25 cellular contexts compared by ENCODE assay signal in genomic region chr19:54127688-54128440, GRCh38. TPM values are rescaled to one million over a fixed set of nuclear protein-coding genes. Genes with fewer than 3 reads are reported as not detected.
DNase-seq lines count a peak whose midpoint lies in the region; ATAC-seq and TF ChIP-seq lines count a peak whose summit lies in the region.
"Had no signal": no experiment of that assay in that cellular context is flagged by ENCODE, and none has a peak within 500 bp of the region (broad histone marks: within the 10 kb centered on the region; RNA-seq: fewer than 3 reads in every experiment).

No MANE protein-coding gene starts in this region.

- no peaks in the 10 kb centered on the region for H4K20me1 ChIP-seq in MM.1S (ENCODE audit: insufficient read depth, low read length)

- CTCF ChIA-PET in HEK293 (lab: Yijun Ruan, JAX): interaction anchor here (0.5 kb wide), 1 partner anchor 1314 kb away, joined by 3 read pairs; no protein-coding TSS in a partner anchor

- peak; percentile 8 for ATAC-seq in stimulated activated naive CD8-positive, alpha-beta T cell treated with anti-CD3 and anti-CD28 coated beads, Interleukin-15, amount 100 ng/mL, for 72 hours
- ATAC-seq in stimulated activated naive CD8-positive, alpha-beta T cell treated with anti-CD3 and anti-CD28 coated beads, Interleukin-15, Interleukin-2, amounts not matched to agents 100 U/mL and 50 U/mL, for 24 hours: no peak
- no peak for ATAC-seq in GM21717 (IDR thresholded peaks at IDR 0.05; ENCODE audit: unreplicated experiment)

- no peaks in the 10 kb centered on the region for H3K9me2 ChIP-seq in MM.1S (replicated peaks; ENCODE audit: insufficient read depth, low read length)

- no peak for TF ChIP-seq CTCF in HEK293 (tag by site-specific recombination; IDR thresholded peaks at IDR 0.05)
- no peak for TF ChIP-seq CTCF in endothelial cell (IDR thresholded peaks at IDR 0.05; ENCODE audit: unreplicated experiment)
- TF ChIP-seq CTCF in MM.1S (IDR thresholded peaks at IDR 0.05; ENCODE audit: low read length): no peak

- H3F3A ChIP-seq in MM.1S (ENCODE audit: insufficient read depth, low read length): no peaks in the 10 kb centered on the region

- POLR2A ChIA-PET in HEK293 (lab: Yijun Ruan, JAX): interaction anchor here (0.6 to 6.2 kb wide), 2 partner anchors 9 to 244 kb away, joined by 3 to 37 read pairs; partner anchors contain the start of gene CNOT3

- H3K4me2 ChIP-seq in MM.1S (ENCODE audit: low read depth, low read length): no peak overlapping the region
- H3K4me2 ChIP-seq: BLaER1 had no signal

- H3K36me3 Mint-ChIP-seq in endothelial cell (ENCODE audit: low read depth, unreplicated experiment): peaks cover 16% of the 10 kb centered on the region

- no peaks in the 10 kb centered on the region for H3K79me2 ChIP-seq in MM.1S (ENCODE audit: low read length)

- no peaks in the 10 kb centered on the region for H3K4me1 Mint-ChIP-seq in stimulated activated naive CD8-positive, alpha-beta T cell treated with anti-CD3 and anti-CD28 coated beads, Interleukin-15, amount 100 ng/mL, for 72 hours
- H3K4me1 Mint-ChIP-seq in endothelial cell (ENCODE audit: unreplicated experiment): no peaks in the 10 kb centered on the region
- H3K4me1 Mint-ChIP-seq: CD14-positive monocyte; CD4-positive, alpha-beta memory T cell; CD4-positive, CD25-positive, alpha-beta regulatory T cell; CD8-positive, alpha-beta memory T cell had no signal

- H3K4me3 ChIP-seq in HEK293 (ENCODE audit: low read depth, low read length) (no peak overlapping the region), MM.1S (ENCODE audit: low read length) (no peak overlapping the region)
- H3K4me3 ChIP-seq: BLaER1 had no signal

- H3K9me3 ChIP-seq in HEK293 (ENCODE audit: control insufficient read depth, insufficient read depth, low read depth, low read length) (no peaks in the 10 kb centered on the region), MM.1S (replicated peaks; ENCODE audit: insufficient read depth, low read length) (no peaks in the 10 kb centered on the region)
- H3K9me3 ChIP-seq: BE2C, BLaER1 had no signal

- H3K4me1 ChIP-seq in HEK293 (ENCODE audit: control insufficient read depth, insufficient read depth, low read length): no peaks in the 10 kb centered on the region
- H3K4me1 ChIP-seq in MM.1S (ENCODE audit: low read length): no peaks in the 10 kb centered on the region
- H3K4me1 ChIP-seq: BE2C, BLaER1 had no signal

- H3K27me3 ChIP-seq in MM.1S (replicated peaks; ENCODE audit: insufficient read depth, low read length): no peaks in the 10 kb centered on the region
- H3K27me3 ChIP-seq: BE2C, BLaER1 had no signal

- no peak for DNase-seq in stimulated activated naive CD8-positive, alpha-beta T cell treated with anti-CD3 and anti-CD28 coated beads, Interleukin-15, amount 100 ng/mL, for 72 hours
- no peak for DNase-seq in stimulated activated naive CD8-positive, alpha-beta T cell treated with anti-CD3 and anti-CD28 coated beads, Interleukin-15, Interleukin-2, amounts not matched to agents 100 U/mL and 50 U/mL, for 24 hours
- no peak for DNase-seq in endothelial cell (ENCODE audit: low spot score)
- no peak for DNase-seq in dermis blood vessel endothelial cell
- no peak for DNase-seq in MM.1S
- DNase-seq: 8988T; ACHN; BE2C; C1 segment of cervical spinal cord; CD4-positive, alpha-beta memory T cell; CD4-positive, CD25-positive, alpha-beta regulatory T cell; CD8-positive, alpha-beta memory T cell; COR-L47; DMS 273 treated with DMSO at 0.1 percent for 48 hours; DMS153; DMS53; DMS79; DND-41; EL; GDM1 had no signal

- no peaks in the 10 kb centered on the region for H3K9me3 Mint-ChIP-seq in stimulated activated naive CD8-positive, alpha-beta T cell treated with anti-CD3 and anti-CD28 coated beads, Interleukin-15, amount 100 ng/mL, for 72 hours
- no peaks in the 10 kb centered on the region for H3K9me3 Mint-ChIP-seq in endothelial cell (ENCODE audit: unreplicated experiment)
- H3K9me3 Mint-ChIP-seq: CD14-positive monocyte; CD4-positive, CD25-positive, alpha-beta regulatory T cell; CD8-positive, alpha-beta memory T cell had no signal

- H3K4me3 Mint-ChIP-seq in stimulated activated naive CD8-positive, alpha-beta T cell treated with anti-CD3 and anti-CD28 coated beads, Interleukin-15, amount 100 ng/mL, for 72 hours: no peak overlapping the region
- peak overlapping the region; percentile 59 for H3K4me3 Mint-ChIP-seq in endothelial cell (ENCODE audit: unreplicated experiment)
- H3K4me3 Mint-ChIP-seq: CD14-positive monocyte; CD4-positive, alpha-beta memory T cell; CD4-positive, CD25-positive, alpha-beta regulatory T cell; CD8-positive, alpha-beta memory T cell had no signal

- H2AFZ ChIP-seq in MM.1S (ENCODE audit: low read length): no peak overlapping the region

- peaks cover 17 to 84% of the 10 kb centered on the region in 2 experiments for H3K36me3 ChIP-seq in HEK293 (ENCODE audit: control insufficient read depth in 2 of 2, insufficient read depth in 1 of 2, low read length in 2 of 2)
- H3K36me3 ChIP-seq in MM.1S (replicated peaks; ENCODE audit: insufficient read depth, low read length): no peaks in the 10 kb centered on the region

- H3K27me3 Mint-ChIP-seq in stimulated activated naive CD8-positive, alpha-beta T cell treated with anti-CD3 and anti-CD28 coated beads, Interleukin-15, amount 100 ng/mL, for 72 hours: no peaks in the 10 kb centered on the region
- H3K27me3 Mint-ChIP-seq in endothelial cell (ENCODE audit: unreplicated experiment): peaks cover 10% of the 10 kb centered on the region
- H3K27me3 Mint-ChIP-seq: CD4-positive, alpha-beta memory T cell; CD4-positive, CD25-positive, alpha-beta regulatory T cell; CD8-positive, alpha-beta memory T cell had no signal

- H3K27ac ChIP-seq in HEK293 (ENCODE audit: extremely low read depth, low read depth, low read length) (no peak overlapping the region), MM.1S (ENCODE audit: low read length) (no peak overlapping the region)
- H3K27ac ChIP-seq: BLaER1 had no signal

- peak overlapping the region in 1 of 2 donors; percentile 76 for H3K27ac Mint-ChIP-seq in stimulated activated naive CD8-positive, alpha-beta T cell treated with anti-CD3 and anti-CD28 coated beads, Interleukin-15, amount 100 ng/mL, for 72 hours
- no peak overlapping the region for H3K27ac Mint-ChIP-seq in endothelial cell (ENCODE audit: unreplicated experiment)
- H3K27ac Mint-ChIP-seq: CD4-positive, alpha-beta memory T cell had no signal

- H3K9ac ChIP-seq in MM.1S (ENCODE audit: low read length): no peak overlapping the region
- H3K9ac ChIP-seq: BLaER1 had no signal

TF ChIP-seq in HEK293, 187 proteins besides CTCF, POLR2A, EP300 and RAD21:
- TF ChIP-seq SCRT1 (tag by site-specific recombination; IDR thresholded peaks at IDR 0.05; ENCODE audit: borderline replicate concordance) (peak; percentile 58; the same call in 1 of the 2 replicates), ZNF610 (tag by site-specific recombination; IDR thresholded peaks at IDR 0.05; ENCODE audit: borderline replicate concordance) (no peak), SCRT2 (tag by site-specific recombination; IDR thresholded peaks at IDR 0.05) (peak; percentile 78)

RNA-seq across cellular contexts. Expression of gene CNOT3, which starts 9.7 kb away (rescaled TPM):
- total RNA-seq in endothelial cell (ENCODE audit: unreplicated experiment) (62.2 TPM), dermis blood vessel endothelial cell (13.3 and 28.4 TPM in 2 replicates)

RNA-seq across cellular contexts. Expression of gene PRPF31, which starts 12.3 kb away (rescaled TPM):
- total RNA-seq in endothelial cell (ENCODE audit: unreplicated experiment) (71.7 TPM), dermis blood vessel endothelial cell (64.5 and 103 TPM in 2 replicates)

RNA-seq across cellular contexts. Expression of gene TFPT, which starts 12.4 kb away (rescaled TPM):
- total RNA-seq in endothelial cell (ENCODE audit: unreplicated experiment): 24.8 TPM
- total RNA-seq in dermis blood vessel endothelial cell: 16.3 and 27.2 TPM in 2 replicates

RNA-seq across cellular contexts. Expression of gene NDUFA3, which starts 25.2 kb away (rescaled TPM):
- 126 TPM for total RNA-seq in endothelial cell (ENCODE audit: unreplicated experiment)
- total RNA-seq in dermis blood vessel endothelial cell: 11.4 and 12.6 TPM in 2 replicates

RNA-seq across cellular contexts. Expression of gene OSCAR, which starts 27.3 kb away (rescaled TPM):
- 0.21 TPM for total RNA-seq in endothelial cell (ENCODE audit: unreplicated experiment)
- not detected in 2 replicates for total RNA-seq in dermis blood vessel endothelial cell
- total RNA-seq: CD4-positive, CD25-positive, alpha-beta regulatory T cell; G401 had no signal
